2 cellular contexts compared by ENCODE assay signal in the genomic region with DNA sequence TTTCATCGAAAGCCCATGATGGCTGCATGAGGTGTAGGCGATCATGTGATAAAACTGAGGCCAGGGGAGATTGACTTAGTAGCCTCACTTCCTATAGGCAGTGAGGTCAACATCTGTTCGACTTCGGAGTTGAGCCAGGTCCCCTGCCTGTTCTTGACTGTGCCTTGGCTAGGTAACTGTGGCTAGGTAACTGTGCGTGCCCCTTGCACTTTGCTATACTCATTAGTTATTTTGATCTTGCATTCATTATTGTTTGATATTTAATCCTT.
TF ChIP-seq lines count a peak whose summit lies in the region.

No MANE protein-coding gene starts in this region.

TF ChIP-seq in A549, 52 proteins besides CTCF, POLR2A, EP300 and RAD21:
- no peak for TF ChIP-seq HOXB5 (CRISPR knock-in tag; IDR thresholded peaks at IDR 0.05)
- TF ChIP-seq, protein P1, sequence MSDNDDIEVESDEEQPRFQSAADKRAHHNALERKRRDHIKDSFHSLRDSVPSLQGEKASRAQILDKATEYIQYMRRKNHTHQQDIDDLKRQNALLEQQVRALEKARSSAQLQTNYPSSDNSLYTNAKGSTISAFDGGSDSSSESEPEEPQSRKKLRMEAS (IDR thresholded peaks at IDR 0.05): peak; percentile 7; the same call in 1 of the 2 replicates
- TF ChIP-seq, protein P2, sequence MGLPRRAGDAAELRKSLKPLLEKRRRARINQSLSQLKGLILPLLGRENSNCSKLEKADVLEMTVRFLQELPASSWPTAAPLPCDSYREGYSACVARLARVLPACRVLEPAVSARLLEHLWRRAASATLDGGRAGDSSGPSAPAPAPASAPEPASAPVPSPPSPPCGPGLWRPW (IDR thresholded peaks at IDR 0.05): no peak
- no peak for TF ChIP-seq ZSCAN20 (CRISPR knock-in tag; IDR thresholded peaks at IDR 0.05)

TF ChIP-seq in endothelial cell of umbilical vein, 7 proteins besides CTCF, POLR2A, EP300 and RAD21:
- TF ChIP-seq GATA2 (IDR thresholded peaks at IDR 0.05; ENCODE audit: insufficient read depth, insufficient read length, low read depth, low read length): no peak
- TF ChIP-seq, protein P1 (IDR thresholded peaks at IDR 0.05; ENCODE audit: insufficient read depth, insufficient read length): no peak
- no peak for TF ChIP-seq FOS (IDR thresholded peaks at IDR 0.05; ENCODE audit: borderline replicate concordance, insufficient read depth, low read length)
- TF ChIP-seq EZH2 (IDR thresholded peaks at IDR 0.05; ENCODE audit: borderline replicate concordance, low read depth, low read length, severe bottlenecking): no peak
- TF ChIP-seq POLR2AphosphoS5 (IDR thresholded peaks at IDR 0.05; ENCODE audit: insufficient read depth, low read depth, low read length): no peak
- TF ChIP-seq MYC (IDR thresholded peaks at IDR 0.05; ENCODE audit: low read depth, low read length): no peak
- TF ChIP-seq JUN (IDR thresholded peaks at IDR 0.05; ENCODE audit: borderline replicate concordance, insufficient read depth, insufficient read length, low read depth): no peak
